12 cellular contexts compared by ENCODE assay signal in genomic region chr14:29518335-29518734, GRCh38.
A peak's percentile ranks its signal among the peaks of the same experiment; 100 is the strongest.
DNase-seq lines count a peak whose midpoint lies in the region; TF ChIP-seq lines count a peak whose summit lies in the region.
"Had no signal": no experiment of that assay in that cellular context is flagged by ENCODE, and none has a peak within 500 bp of the region (broad histone marks: within the 10 kb centered on the region; RNA-seq: fewer than 3 reads in every experiment).

No MANE protein-coding gene starts in this region.

- H3K36me3 ChIP-seq in sigmoid colon = no peaks in the 10 kb centered on the region
- H3K36me3 ChIP-seq: esophagus squamous epithelium had no signal

- no peak for TF ChIP-seq EP300 in sigmoid colon (IDR thresholded peaks at IDR 0.05)

- no peaks in the 10 kb centered on the region for H3K4me1 ChIP-seq in sigmoid colon
- H3K4me1 ChIP-seq: esophagus squamous epithelium had no signal

- no peaks in the 10 kb centered on the region for H3K27me3 ChIP-seq in sigmoid colon
- H3K27me3 ChIP-seq: esophagus squamous epithelium had no signal

- intact Hi-C loops in sigmoid colon (cut with DNase I) = no loop called here

- no peak overlapping the region for H3K27ac ChIP-seq in sigmoid colon
- H3K27ac ChIP-seq: esophagus squamous epithelium had no signal

- WGBS in sigmoid colon, 2 donors = 22 to 32% methylated on average over 2 of the region's 2 CpGs

- TF ChIP-seq CTCF in AG10803 (conservative IDR thresholded peaks at IDR 0.05; ENCODE audit: low read length) (peak; percentile 60), LNCaP clone FGC (IDR thresholded peaks at IDR 0.05; ENCODE audit: control insufficient read depth, extremely low read depth, insufficient read depth) (peak; percentile 57), WI38 (IDR thresholded peaks at IDR 0.05; ENCODE audit: low read depth, low read length) (peak; percentile 6; the same call in 1 of the 2 replicates), sigmoid colon (IDR thresholded peaks at IDR 0.05) (no peak)

- DNase-seq in AG10803 (ENCODE audit: low read depth) (peak; percentile 21), LNCaP clone FGC (ENCODE audit: low read depth) (no peak), inferior parietal cortex (ENCODE audit: extremely low spot score) (peak; percentile 54), sigmoid colon (no peak), HT-29 (ENCODE audit: low spot score) (no peak)
- no peak for DNase-seq in stimulated activated CD4-positive, alpha-beta T cell treated with anti-CD3 and anti-CD28 coated beads, Interleukin-4, amount 100 ng/mL, for 1 hour
- DNase-seq in activated CD4-positive, alpha-beta T cell treated with anti-CD3 and anti-CD28 coated beads for 1 hour = no peak
- DNase-seq: amygdala, esophagus squamous epithelium, left ventricle myocardium superior, NCI-H526 treated with DMSO at 0.1 percent for 48 hours had no signal

- H3K9me3 ChIP-seq in sigmoid colon = peaks cover 0 to 4% (median 0%) of the 10 kb centered on the region in 4 donors
- H3K9me3 ChIP-seq: esophagus squamous epithelium had no signal

- no peak overlapping the region for H3K4me3 ChIP-seq in AG10803 (ENCODE audit: low read length)
- no peak overlapping the region for H3K4me3 ChIP-seq in LNCaP clone FGC (ENCODE audit: low read depth, low read length)
- H3K4me3 ChIP-seq in WI38 (ENCODE audit: low read depth, low read length) = no peak overlapping the region
- H3K4me3 ChIP-seq in sigmoid colon = no peak overlapping the region
- H3K4me3 ChIP-seq: esophagus squamous epithelium had no signal

- TF ChIP-seq POLR2A in sigmoid colon (IDR thresholded peaks at IDR 0.05) = no peak

Comparison
In these comparisons a context has a peak if more than half of its experiments do, and no peak if none do; other contexts are left out.
1. DNase-seq: peak in AG10803 (single experiment) and inferior parietal cortex (single experiment); none in LNCaP clone FGC (single experiment), sigmoid colon (single experiment), HT-29 (single experiment), stimulated activated CD4-positive, alpha-beta T cell treated with anti-CD3 and anti-CD28 coated beads, Interleukin-4, amount 100 ng/mL, for 1 hour (single experiment) and activated CD4-positive, alpha-beta T cell treated with anti-CD3 and anti-CD28 coated beads for 1 hour (single experiment).
2. CTCF ChIP-seq: peak in AG10803 (single experiment), LNCaP clone FGC (single experiment) and WI38 (single experiment); none in sigmoid colon (0 of 4).